29 cellular contexts compared by ENCODE assay signal in genomic region chr14:68973639-68974038, GRCh38. TPM values are rescaled to one million over a fixed set of nuclear protein-coding genes. Genes with fewer than 3 reads are reported as not detected.
DNase-seq lines count a peak whose midpoint lies in the region; ATAC-seq, FAIRE-seq and TF ChIP-seq lines count a peak whose summit lies in the region.
"Had no signal": no experiment of that assay in that cellular context is flagged by ENCODE, and none has a peak within 500 bp of the region (broad histone marks: within the 10 kb centered on the region; RNA-seq: fewer than 3 reads in every experiment).

No MANE protein-coding gene starts in this region.

- TF ChIP-seq EP300 in SK-N-SH (IDR thresholded peaks at IDR 0.05; ENCODE audit: borderline replicate concordance in 1 of 2, low read depth in 1 of 2, low read length in 1 of 2): no peak

- no peak overlapping the region for H3K9ac ChIP-seq in SK-N-SH
- H3K9ac ChIP-seq: GM23248 had no signal

- peak overlapping the region; percentile 16 for H3K4me3 Mint-ChIP-seq in chondrocyte (ENCODE audit: unreplicated experiment)
- H3K4me3 Mint-ChIP-seq: activated CD8-positive, alpha-beta T cell treated with anti-CD3 and anti-CD28 coated beads for 36 hours; effector memory CD8-positive, alpha-beta T cell; stimulated activated effector memory CD8-positive, alpha-beta T cell treated with anti-CD3 and anti-CD28 coated beads, Interleukin-12 subunit alpha, Interleukin-12 subunit beta, amount 100 ng/mL, for 72 hours had no signal

- H3K4me3 ChIP-seq in SK-N-SH (ENCODE audit: low read depth in 2 of 2, low read length in 1 of 2): no peak overlapping the region
- no peak overlapping the region for H3K4me3 ChIP-seq in neutrophil (ENCODE audit: low read depth in 1 of 2, low read length in 1 of 2)
- no peak overlapping the region for H3K4me3 ChIP-seq in uterus
- no peak overlapping the region for H3K4me3 ChIP-seq in small intestine (ENCODE audit: low read depth in 1 of 2, low read length in 2 of 2)
- H3K4me3 ChIP-seq: colonic mucosa, GM23248, lower lobe of right lung, Peyer's patch, SJCRH30, skin epidermis, testis had no signal

- in situ Hi-C loops in G401 (cut with HindIII; ENCODE audit: low sequenced_read_pairs): no loop called here

- no peak for FAIRE-seq in small intestine (lab: Jason Lieb, UNC)
- FAIRE-seq: keratinocyte, TTC549 had no signal

- H3K36me3 Mint-ChIP-seq in chondrocyte (ENCODE audit: low read depth): peaks cover 59% of the 10 kb centered on the region
- H3K36me3 Mint-ChIP-seq: stimulated activated effector memory CD8-positive, alpha-beta T cell treated with anti-CD3 and anti-CD28 coated beads, Interleukin-12 subunit alpha, Interleukin-12 subunit beta, amount 100 ng/mL, for 72 hours had no signal

- H3K9me2 ChIP-seq in SK-N-SH: no peaks in the 10 kb centered on the region

- H3K4me2 ChIP-seq in SK-N-SH: peak overlapping the region; percentile 38; the same call in 1 of the 2 replicates

- H3F3A ChIP-seq in SK-N-SH (replicated peaks; ENCODE audit: insufficient read depth): peaks cover 31% of the 10 kb centered on the region

- DNase-seq in SK-N-SH: no peak
- no peak for DNase-seq in chondrocyte (ENCODE audit: low spot score)
- no peak for DNase-seq in uterus
- no peak for DNase-seq in GM03348 (ENCODE audit: low spot score)
- no peak for DNase-seq in G401 (ENCODE audit: low spot score)
- no peak for DNase-seq in small intestine
- DNase-seq: activated CD4-positive, CD25-positive, alpha-beta regulatory T cell treated with anti-CD3 and anti-CD28 coated beads, Interleukin-2, amount 50 U/mL, for 72 hours; activated CD8-positive, alpha-beta T cell treated with anti-CD3 and anti-CD28 coated beads for 36 hours; activated effector memory CD4-positive, alpha-beta T cell treated with Interleukin-2 at 50 U/mL for 16 hours; activated T-cell treated with anti-CD3 and anti-CD28 coated beads for 4 hours; colonic mucosa; DMS53; effector memory CD8-positive, alpha-beta T cell; GM23248; KBM-7; lower lobe of right lung; NCI-H1436 treated with DMSO at 0.1 percent for 48 hours; NCI-H2171; NCI-H524 treated with DMSO at 0.1 percent for 48 hours; Peyer's patch; SJCRH30; testis had no signal

- TF ChIP-seq CTCF in SK-N-SH (IDR thresholded peaks at IDR 0.05): no peak
- TF ChIP-seq CTCF in chondrocyte (IDR thresholded peaks at IDR 0.05): no peak
- TF ChIP-seq CTCF in neutrophil (IDR thresholded peaks at IDR 0.05): no peak
- no peak for TF ChIP-seq CTCF in uterus (IDR thresholded peaks at IDR 0.05)

- H3K9me3 Mint-ChIP-seq in chondrocyte (ENCODE audit: low read depth): no peaks in the 10 kb centered on the region
- H3K9me3 Mint-ChIP-seq: effector memory CD8-positive, alpha-beta T cell; stimulated activated effector memory CD8-positive, alpha-beta T cell treated with anti-CD3 and anti-CD28 coated beads, Interleukin-12 subunit alpha, Interleukin-12 subunit beta, amount 100 ng/mL, for 72 hours had no signal

- peaks cover 100% of the 10 kb centered on the region for H3K79me2 ChIP-seq in SK-N-SH (ENCODE audit: insufficient read depth)

- H3K27ac Mint-ChIP-seq in chondrocyte (ENCODE audit: unreplicated experiment): peak overlapping the region; percentile 95
- H3K27ac Mint-ChIP-seq: effector memory CD8-positive, alpha-beta T cell; stimulated activated effector memory CD8-positive, alpha-beta T cell treated with anti-CD3 and anti-CD28 coated beads, Interleukin-12 subunit alpha, Interleukin-12 subunit beta, amount 100 ng/mL, for 72 hours had no signal

- H3K4me1 Mint-ChIP-seq in chondrocyte (ENCODE audit: low read depth): peaks cover 88% of the 10 kb centered on the region

- CTCF ChIA-PET in SK-N-SH (lab: Yijun Ruan, JAX): no interaction called here

- POLR2A ChIA-PET in SK-N-SH (lab: Yijun Ruan, JAX): no interaction called here

- no peak for TF ChIP-seq POLR2A in uterus (IDR thresholded peaks at IDR 0.05)

- TF ChIP-seq RAD21 in SK-N-SH (IDR thresholded peaks at IDR 0.05; ENCODE audit: low read length): no peak

- H3K36me3 ChIP-seq in SK-N-SH (replicated peaks in 1 of 2; ENCODE audit: control insufficient read depth in 1 of 2, insufficient read depth in 2 of 2, low read length in 1 of 2): peaks cover 45 to 53% of the 10 kb centered on the region in 2 experiments
- H3K36me3 ChIP-seq in neutrophil: peaks cover 51% of the 10 kb centered on the region
- H3K36me3 ChIP-seq in uterus: no peaks in the 10 kb centered on the region
- no peaks in the 10 kb centered on the region for H3K36me3 ChIP-seq in small intestine (ENCODE audit: control insufficient read depth in 2 of 2, insufficient read depth in 2 of 2, low read length in 2 of 2)
- H3K36me3 ChIP-seq: colonic mucosa, Peyer's patch had no signal

- no peaks in the 10 kb centered on the region for H3K27me3 Mint-ChIP-seq in chondrocyte (ENCODE audit: low read depth)
- H3K27me3 Mint-ChIP-seq: activated CD8-positive, alpha-beta T cell treated with anti-CD3 and anti-CD28 coated beads for 36 hours had no signal

- peak overlapping the region; percentile 2 to 17; a peak in 1 of 4 replicates for H3K27ac ChIP-seq in SK-N-SH (ENCODE audit: low read depth in 2 of 2, low read length in 1 of 2)
- peak overlapping the region; percentile 97 for H3K27ac ChIP-seq in neutrophil
- peak overlapping the region; percentile 97 to 100 for H3K27ac ChIP-seq in uterus
- H3K27ac ChIP-seq in small intestine (ENCODE audit: low read depth in 1 of 2, low read length in 1 of 2): peak overlapping the region in 1 of 2 donors; percentile 8
- H3K27ac ChIP-seq: 22Rv1, colonic mucosa, GM23248, lower lobe of right lung, SJCRH30, testis had no signal

- H3K9me3 ChIP-seq in SK-N-SH (no peaks in the 10 kb centered on the region), neutrophil (no peaks in the 10 kb centered on the region), uterus (no peaks in the 10 kb centered on the region), small intestine (ENCODE audit: control insufficient read depth, low read depth) (no peaks in the 10 kb centered on the region)
- H3K9me3 ChIP-seq: colonic mucosa, lower lobe of right lung, Peyer's patch, SJCRH30, testis had no signal

- intact Hi-C loops in uterus (cut with DNase I; ENCODE audit: low total_unique reads): no loop called here

- no peak for ATAC-seq in SK-N-SH treated with all-trans-retinoic acid at 6 μM for 48 hours
- ATAC-seq: activated CD8-positive, alpha-beta T cell treated with anti-CD3 and anti-CD28 coated beads for 36 hours; effector memory CD8-positive, alpha-beta T cell; lower lobe of right lung; stimulated activated effector memory CD8-positive, alpha-beta T cell treated with anti-CD3 and anti-CD28 coated beads, Interleukin-12 subunit alpha, Interleukin-12 subunit beta, amount 100 ng/mL, for 72 hours had no signal

- H3K4me1 ChIP-seq in SK-N-SH (ENCODE audit: control insufficient read depth in 1 of 2, insufficient read depth in 2 of 2, low read depth in 1 of 2, low read length in 1 of 2) (peaks cover 39 to 80% of the 10 kb centered on the region in 2 experiments), neutrophil (ENCODE audit: control insufficient read depth in 1 of 2, insufficient read depth in 1 of 2, low read depth in 1 of 2, low read length in 1 of 2) (peaks cover 77 to 81% of the 10 kb centered on the region in 2 experiments), uterus (peaks cover 29 to 35% of the 10 kb centered on the region in 2 donors), small intestine (ENCODE audit: control insufficient read depth in 2 of 2, insufficient read depth in 1 of 2, low read depth in 1 of 2, low read length in 1 of 2) (peaks cover 0 to 11% of the 10 kb centered on the region in 2 donors)
- H3K4me1 ChIP-seq: colonic mucosa had no signal

- WGBS in SK-N-SH (ENCODE audit: low lambda C conversion rate): 100% methylated on average over 2 of the region's 5 CpGs
- 90 to 100% (median 91%) methylated on average over 5 of the region's 5 CpGs for WGBS in small intestine, 3 donors

- no peaks in the 10 kb centered on the region for H3K27me3 ChIP-seq in SK-N-SH (ENCODE audit: insufficient read depth)
- H3K27me3 ChIP-seq in neutrophil: no peaks in the 10 kb centered on the region
- no peaks in the 10 kb centered on the region for H3K27me3 ChIP-seq in uterus
- no peaks in the 10 kb centered on the region for H3K27me3 ChIP-seq in small intestine (ENCODE audit: control insufficient read depth in 2 of 2, insufficient read depth in 2 of 2, low read length in 2 of 2)
- H3K27me3 ChIP-seq: colonic mucosa, Peyer's patch, SJCRH30, testis had no signal

- H4K20me1 ChIP-seq in SK-N-SH (ENCODE audit: insufficient read depth): peaks cover 90% of the 10 kb centered on the region

- H2AFZ ChIP-seq in SK-N-SH (ENCODE audit: low read depth): no peak overlapping the region
- H2AFZ ChIP-seq: GM23248 had no signal

TF ChIP-seq in SK-N-SH treated with all-trans-retinoic acid at 6 μM for 48 hours, 23 proteins besides CTCF, POLR2A, EP300 and RAD21 (continues in another document):
- no peak for TF ChIP-seq PATZ1 (CRISPR knock-in tag; IDR thresholded peaks at IDR 0.05; ENCODE audit: borderline replicate concordance)
- no peak for TF ChIP-seq TCF4 (CRISPR knock-in tag; IDR thresholded peaks at IDR 0.05; ENCODE audit: borderline replicate concordance)
- TF ChIP-seq TOX (CRISPR knock-in tag; IDR thresholded peaks at IDR 0.05; ENCODE audit: borderline replicate concordance): no peak
- TF ChIP-seq ARNTL (CRISPR knock-in tag; IDR thresholded peaks at IDR 0.05; ENCODE audit: borderline replicate concordance, low read depth): no peak
- TF ChIP-seq PPARA (CRISPR knock-in tag; IDR thresholded peaks at IDR 0.05; ENCODE audit: borderline replicate concordance): no peak
- TF ChIP-seq ISL1 (CRISPR knock-in tag; IDR thresholded peaks at IDR 0.05): no peak
- TF ChIP-seq ZNF70 (CRISPR knock-in tag; IDR thresholded peaks at IDR 0.05): no peak

RNA-seq across cellular contexts. Expression of gene ACTN1, which starts 5.5 kb away (rescaled TPM):
- polyA plus RNA-seq in SK-N-SH (2012; rRNA removed) (266 and 319 TPM in 2 replicates), small intestine (10 to 100 TPM in 2 of 3 donors, 1 to 10 TPM in 1; 6.7 to 55.9 (median 10.3) TPM)
- 144 and 218 TPM in 2 replicates for polyA plus RNA-seq in SK-N-SH (2012; cell fraction: cytosol; rRNA removed)
- 589 and 740 TPM in 2 replicates for polyA plus RNA-seq in SK-N-SH (2012; cell fraction: nucleus; rRNA removed)
- total RNA-seq in chondrocyte (808 to 1,105 TPM (median 1,102 TPM) in 3 replicates), uterus (100 to 1,000 TPM; 147 to 538 (median 343) TPM)
- 78.8 and 90.9 TPM in 2 replicates for total RNA-seq in G401 (2014; rRNA removed; shearing (Covaris generic))
